1 cellular context compared by ENCODE assay signal in genomic region chr16:62035115-62036092, GRCh38.
TF ChIP-seq lines count a peak whose summit lies in the region.

No MANE protein-coding gene starts in this region.

TF ChIP-seq in GM23338, 12 proteins besides CTCF, POLR2A, EP300 and RAD21 (continued from another document):
- no peak for TF ChIP-seq ETS1 (IDR thresholded peaks at IDR 0.05)
- TF ChIP-seq EZH2 (IDR thresholded peaks at IDR 0.05; ENCODE audit: low read depth, unreplicated experiment) = no peak
- TF ChIP-seq ZNF114 (CRISPR knock-in tag; IDR thresholded peaks at IDR 0.05) = no peak
- no peak for TF ChIP-seq JUNB (IDR thresholded peaks at IDR 0.05; ENCODE audit: unreplicated experiment)
- no peak for TF ChIP-seq ZNF331 (CRISPR knock-in tag; IDR thresholded peaks at IDR 0.05; ENCODE audit: low read depth)
- no peak for TF ChIP-seq POLR2AphosphoS5 (IDR thresholded peaks at IDR 0.05; ENCODE audit: low read depth)
- no peak for TF ChIP-seq CREB1 (CRISPR knock-in tag; IDR thresholded peaks at IDR 0.05; ENCODE audit: low read depth)
- TF ChIP-seq STAT1 (IDR thresholded peaks at IDR 0.05; ENCODE audit: unreplicated experiment) = no peak
- no peak for TF ChIP-seq REST (IDR thresholded peaks at IDR 0.05; ENCODE audit: unreplicated experiment)
- no peak for TF ChIP-seq NANOG (IDR thresholded peaks at IDR 0.05; ENCODE audit: borderline replicate concordance)
